In genomic region chr11:25769287-25769686, GRCh38 we compare ENCODE assay signal across 27 cellular contexts.
DNase-seq lines count a peak whose midpoint lies in the region; FAIRE-seq and TF ChIP-seq lines count a peak whose summit lies in the region.
"Had no signal": no experiment of that assay in that cellular context is flagged by ENCODE, and none has a peak within 500 bp of the region (broad histone marks: within the 10 kb centered on the region; RNA-seq: fewer than 3 reads in every experiment).

No MANE protein-coding gene starts in this region.

- H3K27me3 ChIP-seq in astrocyte (ENCODE audit: insufficient read depth, low read length), result no peaks in the 10 kb centered on the region
- H3K27me3 ChIP-seq in smooth muscle cell (ENCODE audit: low read depth), result no peaks in the 10 kb centered on the region
- H3K27me3 ChIP-seq in neuronal stem cell (ENCODE audit: control insufficient read depth in 3 of 3, insufficient read depth in 3 of 3, low read depth in 1 of 3, low read length in 3 of 3), result no peaks in the 10 kb centered on the region
- H3K27me3 ChIP-seq in trophoblast cell (ENCODE audit: insufficient read depth, low read length), result no peaks in the 10 kb centered on the region
- H3K27me3 ChIP-seq: BLaER1 treated with 17β-estradiol and CSF1 and Interleukin-3, amounts not matched to agents 10 nM and 100 nM; left lung; neural progenitor cell; testis; uterus had no signal

- H3K4me3 ChIP-seq in astrocyte (ENCODE audit: insufficient read depth, low read depth, low read length), result no peak overlapping the region
- no peak overlapping the region for H3K4me3 ChIP-seq in smooth muscle cell
- no peak overlapping the region for H3K4me3 ChIP-seq in neuronal stem cell (ENCODE audit: low read length in 2 of 2)
- no peak overlapping the region for H3K4me3 ChIP-seq in trophoblast cell (ENCODE audit: low read depth, low read length)
- H3K4me3 ChIP-seq: BLaER1 treated with 17β-estradiol and CSF1 and Interleukin-3, amounts not matched to agents 10 nM and 100 nM; dorsolateral prefrontal cortex; left lung; neural progenitor cell; testis; uterus had no signal

- H3K4ac ChIP-seq in neuronal stem cell (ENCODE audit: low read length) (no peak overlapping the region), trophoblast cell (ENCODE audit: low read depth, low read length) (no peak overlapping the region)

- H3K79me1 ChIP-seq in neuronal stem cell (ENCODE audit: low read depth, low read length) (no peaks in the 10 kb centered on the region), trophoblast cell (ENCODE audit: low read length) (no peaks in the 10 kb centered on the region)

- H3K36me3 Mint-ChIP-seq in astrocyte (ENCODE audit: low read depth, unreplicated experiment), result no peaks in the 10 kb centered on the region
- H3K36me3 Mint-ChIP-seq: immature natural killer cell, neural progenitor cell had no signal

- H3K18ac ChIP-seq in neuronal stem cell (ENCODE audit: low read length), result no peak overlapping the region
- no peak overlapping the region for H3K18ac ChIP-seq in trophoblast cell (ENCODE audit: low read length)

- H2BK12ac ChIP-seq in neuronal stem cell (ENCODE audit: low read length) (no peak overlapping the region), trophoblast cell (ENCODE audit: low read length) (no peak overlapping the region)

- no peaks in the 10 kb centered on the region for H3F3A ChIP-seq in smooth muscle cell (ENCODE audit: low read depth)

- H3K23ac ChIP-seq in neuronal stem cell (ENCODE audit: low read depth, low read length, poor library complexity) (no peak overlapping the region), trophoblast cell (ENCODE audit: low read length) (no peak overlapping the region)

- peak overlapping the region; percentile 21 for H3K4me3 Mint-ChIP-seq in astrocyte (ENCODE audit: unreplicated experiment)
- H3K4me3 Mint-ChIP-seq: activated T-cell treated with anti-CD3 and anti-CD28 coated beads, Interleukin-2, amount 50 U/mL, for 72 hours; immature natural killer cell; neural progenitor cell; stimulated activated naive CD8-positive, alpha-beta T cell treated with anti-CD3 and anti-CD28 coated beads, Interleukin-15, Interleukin-2, amounts not matched to agents 100 ng/mL and 50 ng/mL, for 24 hours had no signal

- H3K79me2 ChIP-seq in astrocyte (ENCODE audit: insufficient read depth, low read length) (no peaks in the 10 kb centered on the region), smooth muscle cell (ENCODE audit: low read depth) (no peaks in the 10 kb centered on the region), trophoblast cell (ENCODE audit: control insufficient read depth, insufficient read depth, low read length, poor library complexity) (no peaks in the 10 kb centered on the region)

- H2BK120ac ChIP-seq in neuronal stem cell (ENCODE audit: low read depth, low read length) (no peak overlapping the region), trophoblast cell (ENCODE audit: insufficient read depth, low read length, poor library complexity) (no peak overlapping the region)

- H3K4me2 ChIP-seq in astrocyte (ENCODE audit: low read length) (no peak overlapping the region), smooth muscle cell (peak overlapping the region; percentile 64), neuronal stem cell (ENCODE audit: insufficient read depth, low read length, poor library complexity, severe bottlenecking) (no peak overlapping the region), trophoblast cell (ENCODE audit: low read length) (no peak overlapping the region)
- H3K4me2 ChIP-seq: BLaER1 treated with 17β-estradiol and CSF1 and Interleukin-3, amounts not matched to agents 10 nM and 100 nM; neural progenitor cell had no signal

- no peak overlapping the region for H2BK15ac ChIP-seq in neuronal stem cell (ENCODE audit: low read length)

- no peak overlapping the region for H2BK5ac ChIP-seq in neuronal stem cell (ENCODE audit: low read length)
- H2BK5ac ChIP-seq in trophoblast cell (ENCODE audit: low read depth, low read length, poor library complexity), result no peak overlapping the region

- H3K27ac ChIP-seq in astrocyte (ENCODE audit: low read depth, low read length) (no peak overlapping the region), smooth muscle cell (ENCODE audit: low read depth) (no peak overlapping the region), neuronal stem cell (replicated peaks; ENCODE audit: low read length) (no peak overlapping the region), trophoblast cell (ENCODE audit: low read depth, low read length) (no peak overlapping the region)
- H3K27ac ChIP-seq: BLaER1 treated with 17β-estradiol and CSF1 and Interleukin-3, amounts not matched to agents 10 nM and 100 nM; dorsolateral prefrontal cortex; left lung; neural progenitor cell; testis; uterus had no signal

- H3K9me3 Mint-ChIP-seq in astrocyte (ENCODE audit: unreplicated experiment), result no peaks in the 10 kb centered on the region
- H3K9me3 Mint-ChIP-seq: neural progenitor cell had no signal

- FAIRE-seq in astrocyte (lab: Jason Lieb, UNC), result no peak
- FAIRE-seq: endometrium had no signal

- H3K9ac ChIP-seq in astrocyte (ENCODE audit: low read length) (no peak overlapping the region), smooth muscle cell (ENCODE audit: low read depth) (no peak overlapping the region), neuronal stem cell (ENCODE audit: low read depth, low read length, poor library complexity) (no peak overlapping the region), trophoblast cell (ENCODE audit: low read length) (no peak overlapping the region)
- H3K9ac ChIP-seq: BLaER1 treated with 17β-estradiol and CSF1 and Interleukin-3, amounts not matched to agents 10 nM and 100 nM; neural progenitor cell had no signal

- H4K91ac ChIP-seq in neuronal stem cell (ENCODE audit: low read depth, low read length, poor library complexity) (no peak overlapping the region), trophoblast cell (ENCODE audit: low read depth, low read length) (no peak overlapping the region)

- peaks cover 18% of the 10 kb centered on the region for H3K4me1 Mint-ChIP-seq in astrocyte (ENCODE audit: low read depth, unreplicated experiment)
- H3K4me1 Mint-ChIP-seq: immature natural killer cell, neural progenitor cell had no signal

- H3K27me3 Mint-ChIP-seq in astrocyte (ENCODE audit: low read depth, unreplicated experiment), result no peaks in the 10 kb centered on the region
- H3K27me3 Mint-ChIP-seq: stimulated activated naive CD8-positive, alpha-beta T cell treated with anti-CD3 and anti-CD28 coated beads, Interleukin-15, Interleukin-2, amounts not matched to agents 100 ng/mL and 50 ng/mL, for 24 hours had no signal

- H4K12ac ChIP-seq in trophoblast cell (ENCODE audit: low read depth, low read length), result no peak overlapping the region

- H4K8ac ChIP-seq in neuronal stem cell (ENCODE audit: low read depth, low read length), result no peak overlapping the region
- H4K8ac ChIP-seq in trophoblast cell (ENCODE audit: low read depth, low read length), result no peak overlapping the region

- no peak for TF ChIP-seq CTCF in astrocyte (IDR thresholded peaks at IDR 0.05; ENCODE audit: insufficient read depth, low read depth, low read length)
- no peak for TF ChIP-seq CTCF in smooth muscle cell (IDR thresholded peaks at IDR 0.05; ENCODE audit: borderline replicate concordance, insufficient read depth, poor library complexity, severe bottlenecking)

- no peaks in the 10 kb centered on the region for H4K20me1 ChIP-seq in astrocyte (ENCODE audit: insufficient read depth, low read length)
- H4K20me1 ChIP-seq in smooth muscle cell (ENCODE audit: low read depth), result no peaks in the 10 kb centered on the region
- H4K20me1 ChIP-seq: BLaER1 treated with 17β-estradiol and CSF1 and Interleukin-3, amounts not matched to agents 10 nM and 100 nM had no signal

- H3K36me3 ChIP-seq in astrocyte (ENCODE audit: insufficient read depth, low read length) (no peaks in the 10 kb centered on the region), smooth muscle cell (ENCODE audit: low read depth) (no peaks in the 10 kb centered on the region), neuronal stem cell (replicated peaks in 1 of 2; ENCODE audit: control insufficient read depth in 2 of 2, insufficient read depth in 2 of 2, low read length in 2 of 2) (no peaks in the 10 kb centered on the region), trophoblast cell (ENCODE audit: control insufficient read depth in 1 of 2, insufficient read depth in 2 of 2, low read length in 2 of 2) (no peaks in the 10 kb centered on the region)
- H3K36me3 ChIP-seq: BLaER1 treated with 17β-estradiol and CSF1 and Interleukin-3, amounts not matched to agents 10 nM and 100 nM; left lung; neural progenitor cell; uterus had no signal

- H2AK5ac ChIP-seq in neuronal stem cell (ENCODE audit: low read depth, low read length) (no peak overlapping the region), trophoblast cell (ENCODE audit: low read length) (no peak overlapping the region)

- DNase-seq in HCEC 1CT, result peak; percentile 26
- DNase-seq in astrocyte (ENCODE audit: low read depth), result no peak
- peak; percentile 22 for DNase-seq in fibroblast of the conjunctiva (ENCODE audit: low read depth)
- no peak for DNase-seq in smooth muscle cell (lab: John Stamatoyannopoulos, UW; ENCODE audit: unreplicated experiment)
- no peak for DNase-seq in neuronal stem cell (ENCODE audit: low spot score)
- no peak for DNase-seq in trophoblast cell
- DNase-seq in NCI-H146 (lab: John Stamatoyannopoulos, UW), result no peak
- DNase-seq: activated CD4-positive, alpha-beta T cell treated with anti-CD3 and anti-CD28 coated beads, Interleukin-2, amount 50 U/mL, for 48 hours; activated T-cell treated with anti-CD3 and anti-CD28 coated beads, Interleukin-2, amount 50 U/mL, for 72 hours; Caco-2; cerebellar nuclear complex; DMS79; dorsolateral prefrontal cortex; GF-D8; immature natural killer cell; left lung; NCI-H1048; NCI-H1694 treated with DMSO at 0.1 percent for 48 hours; right cardiac atrium; stimulated activated CD8-positive, alpha-beta memory T cell treated with anti-CD3 and anti-CD28 coated beads, Interleukin-4, amount 100 ng/mL, for 48 hours; T-helper 1 cell; testis; uterus had no signal

- 60% methylated on average over 3 of the region's 3 CpGs for WGBS in smooth muscle cell (ENCODE audit: low lambda C conversion rate)
- WGBS in neuronal stem cell (ENCODE audit: extremely low coverage in 2 of 2, insufficient read length in 2 of 2, insufficient replicate concordance in 1 of 2), 2 donors, result no CpG with 5 or more reads among the region's 3 CpGs
- WGBS in trophoblast cell (ENCODE audit: extremely low coverage, insufficient coverage, insufficient read length), result no CpG with 5 or more reads among the region's 3 CpGs

- H2AFZ ChIP-seq in astrocyte (ENCODE audit: low read depth, low read length) (no peak overlapping the region), smooth muscle cell (ENCODE audit: low read depth) (peak overlapping the region; percentile 71), neuronal stem cell (ENCODE audit: low read length) (no peak overlapping the region), trophoblast cell (ENCODE audit: insufficient read depth, low read length, poor library complexity) (no peak overlapping the region)
- H2AFZ ChIP-seq: neural progenitor cell had no signal

- peak overlapping the region; percentile 84 for H3K27ac Mint-ChIP-seq in astrocyte (ENCODE audit: unreplicated experiment)
- H3K27ac Mint-ChIP-seq: activated T-cell treated with anti-CD3 and anti-CD28 coated beads, Interleukin-2, amount 50 U/mL, for 72 hours; immature natural killer cell; neural progenitor cell; stimulated activated naive CD8-positive, alpha-beta T cell treated with anti-CD3 and anti-CD28 coated beads, Interleukin-15, Interleukin-2, amounts not matched to agents 100 ng/mL and 50 ng/mL, for 24 hours had no signal

- no peaks in the 10 kb centered on the region for H3K9me3 ChIP-seq in astrocyte (ENCODE audit: insufficient read depth, low read depth, low read length)
- H3K9me3 ChIP-seq in smooth muscle cell (replicated peaks; ENCODE audit: low read depth), result no peaks in the 10 kb centered on the region
- no peaks in the 10 kb centered on the region for H3K9me3 ChIP-seq in neuronal stem cell (replicated peaks in 1 of 2; ENCODE audit: control insufficient read depth in 2 of 2, insufficient read depth in 1 of 2, low read depth in 1 of 2, low read length in 2 of 2)
- H3K9me3 ChIP-seq in trophoblast cell (ENCODE audit: insufficient read depth, low read depth, low read length), result no peaks in the 10 kb centered on the region
- H3K9me3 ChIP-seq: BLaER1 treated with 17β-estradiol and CSF1 and Interleukin-3, amounts not matched to agents 10 nM and 100 nM; Caco-2; left lung; testis; uterus had no signal

- no peak overlapping the region for H3K14ac ChIP-seq in neuronal stem cell (ENCODE audit: low read length)
- H3K14ac ChIP-seq in trophoblast cell (ENCODE audit: low read length), result no peak overlapping the region

- H3K4me1 ChIP-seq in astrocyte (ENCODE audit: insufficient read depth, low read length) (no peaks in the 10 kb centered on the region), smooth muscle cell (ENCODE audit: low read depth) (peaks cover 6% of the 10 kb centered on the region), neuronal stem cell (ENCODE audit: control insufficient read depth in 2 of 2, insufficient read depth in 1 of 2, low read depth in 1 of 2, low read length in 2 of 2) (no peaks in the 10 kb centered on the region), trophoblast cell (ENCODE audit: control insufficient read depth in 1 of 2, insufficient read depth in 2 of 2, low read length in 2 of 2) (no peaks in the 10 kb centered on the region)
- H3K4me1 ChIP-seq: BLaER1 treated with 17β-estradiol and CSF1 and Interleukin-3, amounts not matched to agents 10 nM and 100 nM; Caco-2; left lung; neural progenitor cell; testis; uterus had no signal

Comparison
In these comparisons a context has a peak if more than half of its experiments do, and no peak if none do; other contexts are left out.
1. DNase-seq: peak in HCEC 1CT (single experiment) and fibroblast of the conjunctiva (single experiment); none in astrocyte (single experiment), smooth muscle cell (single experiment), neuronal stem cell (single experiment), trophoblast cell (0 of 2) and NCI-H146 (single experiment).